In genomic region chr3:56899078-56899477, GRCh38 we compare ENCODE assay signal across 25 cellular contexts.
DNase-seq lines count a peak whose midpoint lies in the region; ATAC-seq and TF ChIP-seq lines count a peak whose summit lies in the region.
"Had no signal": no experiment of that assay in that cellular context is flagged by ENCODE, and none has a peak within 500 bp of the region (broad histone marks: within the 10 kb centered on the region; RNA-seq: fewer than 3 reads in every experiment).

No MANE protein-coding gene starts in this region.

- H3K4me3 ChIP-seq in CD4-positive, CD25-positive, alpha-beta regulatory T cell (ENCODE audit: low read depth, low read length) = no peak overlapping the region
- no peak overlapping the region for H3K4me3 ChIP-seq in PC-3 (ENCODE audit: low read length)
- H3K4me3 ChIP-seq: GM12878, K562, SK-N-MC had no signal

- no peaks in the 10 kb centered on the region for H3K79me2 ChIP-seq in PC-3 (ENCODE audit: low read length)

- peaks cover 13 to 65% (median 44%) of the 10 kb centered on the region in 4 donors for H3K4me1 Mint-ChIP-seq in CD4-positive, CD25-positive, alpha-beta regulatory T cell
- H3K4me1 Mint-ChIP-seq in nephron progenitor cell = peaks cover 2% of the 10 kb centered on the region

- no peak overlapping the region for H3K4me2 ChIP-seq in PC-3 (ENCODE audit: low read length)

- H3K9me2 ChIP-seq in PC-3 (replicated peaks; ENCODE audit: low read length) = no peaks in the 10 kb centered on the region

- peaks cover 19% of the 10 kb centered on the region for H3K36me3 Mint-ChIP-seq in CD4-positive, CD25-positive, alpha-beta regulatory T cell
- H3K36me3 Mint-ChIP-seq in nephron progenitor cell (ENCODE audit: low read depth) = no peaks in the 10 kb centered on the region

- no TSS peak for BruUV-seq in PC-3 (replicated peaks; lab: Mats Ljungman, UMichigan)

- DNase-seq in NCI-H510A treated with DMSO at 0.1 percent for 48 hours (lab: John Stamatoyannopoulos, UW) = peak; percentile 11
- DNase-seq in NCI-H510A (lab: John Stamatoyannopoulos, UW) = no peak
- no peak for DNase-seq in CD4-positive, CD25-positive, alpha-beta regulatory T cell
- no peak for DNase-seq in PC-3
- no peak for DNase-seq in nephron progenitor cell
- no peak for DNase-seq in NCI-H82 (lab: John Stamatoyannopoulos, UW)
- DNase-seq in activated gamma-delta T cell (lab: John Stamatoyannopoulos, UW) = no peak
- DNase-seq: C1 segment of cervical spinal cord, DND-41, H9, HFFc6, MM.1S, NCI-H1048, NCI-H1436, NCI-H187 treated with DMSO at 0.1 percent for 48 hours, NCI-H226, NCI-H526 treated with DMSO at 0.1 percent for 48 hours, SHP77 treated with DMSO at 0.1 percent for 48 hours, SW 1271 had no signal

- H3K4me1 ChIP-seq in CD4-positive, CD25-positive, alpha-beta regulatory T cell (ENCODE audit: control insufficient read depth, insufficient read depth, low read length, poor library complexity, severe bottlenecking) = peaks cover 14% of the 10 kb centered on the region
- no peaks in the 10 kb centered on the region for H3K4me1 ChIP-seq in PC-3 (ENCODE audit: insufficient read depth, low read length)

- peak overlapping the region in 2 of 3 donors; percentile 12 to 50 for H3K27ac Mint-ChIP-seq in CD4-positive, CD25-positive, alpha-beta regulatory T cell
- peak overlapping the region; percentile 68 for H3K27ac Mint-ChIP-seq in nephron progenitor cell
- H3K27ac Mint-ChIP-seq: H9, HFFc6 had no signal

- no peak overlapping the region for H3K9ac ChIP-seq in PC-3 (ENCODE audit: low read length)

- H2AFZ ChIP-seq in PC-3 (ENCODE audit: low read length) = no peak overlapping the region

- CTCF ChIA-PET in PC-3 (lab: Charles Lee) = no interaction called here

- no peaks in the 10 kb centered on the region for H3K9me3 Mint-ChIP-seq in CD4-positive, CD25-positive, alpha-beta regulatory T cell
- H3K9me3 Mint-ChIP-seq in nephron progenitor cell = no peaks in the 10 kb centered on the region
- H3K9me3 Mint-ChIP-seq: H9, HFFc6 had no signal

- no peaks in the 10 kb centered on the region for H3K27me3 ChIP-seq in CD4-positive, CD25-positive, alpha-beta regulatory T cell (ENCODE audit: control insufficient read depth, insufficient read depth, low read length)
- no peaks in the 10 kb centered on the region for H3K27me3 ChIP-seq in PC-3 (ENCODE audit: low read length)

- peaks cover 3% of the 10 kb centered on the region for H3K36me3 ChIP-seq in CD4-positive, CD25-positive, alpha-beta regulatory T cell (ENCODE audit: control insufficient read depth, insufficient read depth, low read length)
- no peaks in the 10 kb centered on the region for H3K36me3 ChIP-seq in PC-3 (ENCODE audit: low read depth, low read length)

- TF ChIP-seq CTCF in PC-3 (conservative IDR thresholded peaks at IDR 0.05; ENCODE audit: low read depth, low read length) = no peak
- no peak for TF ChIP-seq CTCF in nephron progenitor cell (IDR thresholded peaks at IDR 0.05)

- H3K4me3 Mint-ChIP-seq in CD4-positive, CD25-positive, alpha-beta regulatory T cell = no peak overlapping the region
- no peak overlapping the region for H3K4me3 Mint-ChIP-seq in nephron progenitor cell
- H3K4me3 Mint-ChIP-seq: H9, HFFc6 had no signal

- POLR2A ChIA-PET in PC-3 (lab: Charles Lee; ENCODE audit: unreplicated experiment) = no interaction called here

- H3K9me3 ChIP-seq in CD4-positive, CD25-positive, alpha-beta regulatory T cell (ENCODE audit: control insufficient read depth in 2 of 2, low read length in 2 of 2) = no peaks in the 10 kb centered on the region
- no peaks in the 10 kb centered on the region for H3K9me3 ChIP-seq in PC-3 (ENCODE audit: low read length)

- H4K20me1 ChIP-seq in PC-3 (ENCODE audit: low read length) = no peaks in the 10 kb centered on the region

- H3K27ac ChIP-seq in CD4-positive, CD25-positive, alpha-beta regulatory T cell (ENCODE audit: insufficient read depth, low read length, poor library complexity, severe bottlenecking) = no peak overlapping the region
- H3K27ac ChIP-seq in PC-3 (ENCODE audit: low read length) = no peak overlapping the region
- H3K27ac ChIP-seq: HL-60, RWPE1, SK-N-MC had no signal

- H3K27me3 Mint-ChIP-seq in CD4-positive, CD25-positive, alpha-beta regulatory T cell = no peaks in the 10 kb centered on the region
- H3K27me3 Mint-ChIP-seq in nephron progenitor cell (ENCODE audit: low read depth, poor library complexity) = peaks cover 3% of the 10 kb centered on the region

- intact Hi-C loops in PC-3 (cut with micrococcal nuclease) = no loop called here

- no peaks in the 10 kb centered on the region for H3F3A ChIP-seq in PC-3 (ENCODE audit: low read length, unreplicated experiment)

- ATAC-seq in CD4-positive, CD25-positive, alpha-beta regulatory T cell (ENCODE audit: low read depth in 2 of 2) = no peak
- peak; percentile 40; the same call in 1 of the 2 replicates for ATAC-seq in PC-3
- ATAC-seq: GM12878, HepG2, K562 had no signal
